1 cellular context compared by ENCODE assay signal in the genomic region with DNA sequence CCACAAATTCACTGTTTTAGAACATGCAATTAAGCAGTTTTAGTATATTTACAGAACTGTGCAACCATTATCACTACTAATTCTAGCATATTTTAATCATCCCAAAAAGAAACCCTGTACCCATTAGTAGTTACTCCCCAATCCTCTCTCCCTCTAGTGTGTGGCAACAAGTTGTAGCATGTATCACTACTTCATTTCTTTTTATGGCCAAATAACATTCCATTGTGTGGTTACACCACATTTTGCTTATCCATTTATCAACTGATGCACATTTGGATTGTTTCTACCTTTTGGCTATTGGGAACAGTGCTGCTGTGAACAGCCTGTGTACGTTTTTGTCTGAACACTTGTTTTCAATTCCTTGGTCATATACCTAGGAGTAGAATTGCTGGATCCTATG.
TF ChIP-seq lines count a peak whose summit lies in the region.

No MANE protein-coding gene starts in this region.

TF ChIP-seq in K562, 482 proteins besides CTCF, POLR2A, EP300 and RAD21:
- TF ChIP-seq ERF (CRISPR knock-in tag; IDR thresholded peaks at IDR 0.05) = no peak
